In the genomic region with DNA sequence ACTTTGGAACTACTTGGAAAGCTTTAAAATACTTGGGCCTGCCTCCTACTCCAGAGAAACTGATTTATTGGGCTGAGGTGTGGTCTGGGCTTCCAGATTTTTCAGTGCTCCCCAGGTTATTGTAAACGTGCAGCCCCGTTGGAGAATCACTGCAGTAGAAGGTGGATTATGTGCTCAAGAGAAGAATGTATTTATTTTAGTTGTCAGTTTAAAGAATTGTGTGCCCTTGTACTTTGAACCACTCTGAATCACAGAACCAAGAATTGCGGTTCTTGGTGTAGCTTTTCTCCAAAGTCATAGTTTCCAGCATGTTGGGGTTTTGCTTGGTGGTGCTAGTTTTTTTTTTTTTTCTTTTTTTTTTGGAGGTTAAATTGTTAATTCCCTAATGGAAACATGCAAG, we compare ENCODE assay signal across 9 cellular contexts. TPM values are rescaled to one million over a fixed set of nuclear protein-coding genes. Genes with fewer than 3 reads are reported as not detected.
A peak's percentile ranks its signal among the peaks of the same experiment; 100 is the strongest.
DNase-seq lines count a peak whose midpoint lies in the region; ATAC-seq and TF ChIP-seq lines count a peak whose summit lies in the region.
"Had no signal": no experiment of that assay in that cellular context is flagged by ENCODE, and none has a peak within 500 bp of the region (broad histone marks: within the 10 kb centered on the region; RNA-seq: fewer than 3 reads in every experiment).

No MANE protein-coding gene starts in this region.

- peak overlapping the region; percentile 92 for H3K27ac Mint-ChIP-seq in activated naive CD4-positive, alpha-beta T cell treated with anti-CD3 and anti-CD28 coated beads for 36 hours
- peak overlapping the region; percentile 27 for H3K27ac Mint-ChIP-seq in type B pancreatic cell

- TF ChIP-seq CTCF in astrocyte of the cerebellum (IDR thresholded peaks at IDR 0.05; ENCODE audit: low read depth, low read length, missing control alignments) (no peak), lung (IDR thresholded peaks at IDR 0.05; ENCODE audit: control extremely low read depth, extremely low read depth) (no peak), type B pancreatic cell (conservative IDR thresholded peaks at IDR 0.05) (no peak)

- CTCF ChIA-PET in activated naive CD4-positive, alpha-beta T cell treated with anti-CD3 and anti-CD28 coated beads for 36 hours (lab: Charles Lee) = interaction anchor here (0.6 to 0.9 kb wide), 2 partner anchors 14 to 52 kb away, joined by 3 to 4 read pairs; no protein-coding TSS in a partner anchor

- H3K36me3 ChIP-seq in lung (ENCODE audit: control insufficient read depth in 2 of 2, insufficient read depth in 2 of 2, low read length in 2 of 2) = peaks cover 0 to 10% of the 10 kb centered on the region in 2 donors

- no peak overlapping the region for H3K27ac ChIP-seq in lung (ENCODE audit: low read depth in 1 of 2, low read length in 1 of 2)

- H3K9me3 Mint-ChIP-seq in activated naive CD4-positive, alpha-beta T cell treated with anti-CD3 and anti-CD28 coated beads for 36 hours = peaks cover 14% of the 10 kb centered on the region
- peaks cover 7% of the 10 kb centered on the region for H3K9me3 Mint-ChIP-seq in type B pancreatic cell

- DNase-seq in activated naive CD4-positive, alpha-beta T cell treated with anti-CD3 and anti-CD28 coated beads for 36 hours = no peak
- DNase-seq in activated naive CD4-positive, alpha-beta T cell treated with Interleukin-2 at 50 U/mL for 16 hours = no peak
- DNase-seq in astrocyte of the cerebellum (ENCODE audit: low read depth) = no peak
- DNase-seq in lung (ENCODE audit: low spot score) = no peak
- DNase-seq in type B pancreatic cell (ENCODE audit: extremely low spot score, unreplicated experiment) = no peak
- DNase-seq in COLO829 (ENCODE audit: low spot score) = no peak

- peaks cover 10 to 12% of the 10 kb centered on the region in 2 donors for H3K4me1 ChIP-seq in lung (ENCODE audit: control insufficient read depth in 2 of 2, insufficient read depth in 2 of 2, low read length in 2 of 2)

- in situ Hi-C loops in astrocyte of the cerebellum (cut with HindIII; ENCODE audit: low sequenced_read_pairs) = loop anchor here (5.0 to 10.0 kb wide), 2 partner anchors 88 to 195 kb away; partner anchors contain the start of gene IRAK2

- no peaks in the 10 kb centered on the region for H3K27me3 Mint-ChIP-seq in activated naive CD4-positive, alpha-beta T cell treated with anti-CD3 and anti-CD28 coated beads for 36 hours (ENCODE audit: low read depth)
- peaks cover 3% of the 10 kb centered on the region for H3K27me3 Mint-ChIP-seq in type B pancreatic cell

- peaks cover 56% of the 10 kb centered on the region for H3K4me1 Mint-ChIP-seq in activated naive CD4-positive, alpha-beta T cell treated with anti-CD3 and anti-CD28 coated beads for 36 hours (ENCODE audit: low read depth)
- H3K4me1 Mint-ChIP-seq in type B pancreatic cell (ENCODE audit: unreplicated experiment) = peaks cover 34% of the 10 kb centered on the region

- intact Hi-C loops in activated naive CD4-positive, alpha-beta T cell treated with anti-CD3 and anti-CD28 coated beads for 36 hours (cut with micrococcal nuclease) = loop anchor here (1.0 to 2.0 kb wide), 6 partner anchors 8 to 853 kb away; partner anchors contain the start of genes JAGN1, SEC13 and SETD5

- H3K4me3 ChIP-seq in astrocyte of the cerebellum (ENCODE audit: low read depth, low read length) = peak overlapping the region; percentile 57
- H3K4me3 ChIP-seq in lung = peak overlapping the region; percentile 86

- WGBS in lung, 2 donors = 21 to 42% methylated on average over 3 of the region's 3 CpGs

- peaks cover 0 to 2% of the 10 kb centered on the region in 2 donors for H3K9me3 ChIP-seq in lung (ENCODE audit: control insufficient read depth in 2 of 2, insufficient read depth in 1 of 2, low read length in 1 of 2)

- ATAC-seq in lung (ENCODE audit: insufficient read depth, low FRiP score) (no peak), GM18520 (IDR thresholded peaks at IDR 0.05; ENCODE audit: unreplicated experiment) (no peak), GM18511 (IDR thresholded peaks at IDR 0.05; ENCODE audit: unreplicated experiment) (no peak)

- H3K27me3 ChIP-seq in lung (ENCODE audit: control insufficient read depth, insufficient read depth) = no peaks in the 10 kb centered on the region

- peak overlapping the region; percentile 89 for H3K4me3 Mint-ChIP-seq in activated naive CD4-positive, alpha-beta T cell treated with anti-CD3 and anti-CD28 coated beads for 36 hours
- H3K4me3 Mint-ChIP-seq in type B pancreatic cell = peak overlapping the region; percentile 94

- peaks cover 63% of the 10 kb centered on the region for H3K36me3 Mint-ChIP-seq in activated naive CD4-positive, alpha-beta T cell treated with anti-CD3 and anti-CD28 coated beads for 36 hours (ENCODE audit: low read depth)
- H3K36me3 Mint-ChIP-seq in type B pancreatic cell = peaks cover 36% of the 10 kb centered on the region

RNA-seq across cellular contexts. Expression of gene TATDN2, which starts 1.6 kb away (rescaled TPM):
- total RNA-seq in activated naive CD4-positive, alpha-beta T cell treated with anti-CD3 and anti-CD28 coated beads for 36 hours = 10 to 100 TPM; 25.8 to 28.1 TPM
- total RNA-seq in lung (10 to 100 TPM; 26.5 to 32.9 TPM), type B pancreatic cell (ENCODE audit: low replicate concordance) (31.3 and 34.6 TPM in 2 replicates)
- 10 to 100 TPM; 12.0 to 21.1 TPM for polyA plus RNA-seq in lung

RNA-seq across cellular contexts. Expression of gene GHRL, which starts 42.9 kb away (rescaled TPM):
- not detected for total RNA-seq in activated naive CD4-positive, alpha-beta T cell treated with anti-CD3 and anti-CD28 coated beads for 36 hours
- 10 to 100 TPM in 1 of 2 donors, 1 to 10 TPM in 1; 7.6 to 28.2 TPM for total RNA-seq in lung
- polyA plus RNA-seq in lung = 10 to 100 TPM in 1 of 2 donors, 1 to 10 TPM in 1; 5.4 to 13.7 TPM
- total RNA-seq in type B pancreatic cell (ENCODE audit: low replicate concordance) = 14.3 and 29.6 TPM in 2 replicates
- total RNA-seq: Daoy had no signal

Comparison
In these comparisons a context has a peak if more than half of its experiments do, and no peak if none do; other contexts are left out.
1. RNA of gene GHRL, which starts 42.9 kb away (total RNA-seq): 14.3 to 29.6 TPM in type B pancreatic cell and 7.6 to 28.2 TPM in lung; not detected in activated naive CD4-positive, alpha-beta T cell treated with anti-CD3 and anti-CD28 coated beads for 36 hours; every median in the first group is over 4 times any median in the second.